8 cellular contexts compared by ENCODE assay signal in genomic region chr3:93979850-93980677, GRCh38. TPM values are rescaled to one million over a fixed set of nuclear protein-coding genes. Genes with fewer than 3 reads are reported as not detected.
DNase-seq lines count a peak whose midpoint lies in the region; ATAC-seq and TF ChIP-seq lines count a peak whose summit lies in the region.

Gene ARL13B, plus strand, starts transcription at chr3:93980155. Its CDS starts 269 bp downstream, at chr3:93980424.

- H3K9me3 Mint-ChIP-seq in type B pancreatic cell: no peaks in the 10 kb centered on the region

- H3K4me3 ChIP-seq in GM12875 (ENCODE audit: low read depth, low read length): peak within 1 kb of the TSS; percentile 91
- H3K4me3 ChIP-seq in trophoblast cell (ENCODE audit: low read depth, low read length): peak within 1 kb of the TSS; percentile 86

- no peak within 1 kb of the TSS for H2AK5ac ChIP-seq in trophoblast cell (ENCODE audit: low read length)

- H3K9ac ChIP-seq in trophoblast cell (ENCODE audit: low read length): peak within 1 kb of the TSS; percentile 79

- H3K27me3 Mint-ChIP-seq in type B pancreatic cell: peaks cover 4% of the 10 kb centered on the region

- no peaks in the 10 kb centered on the region for H3K27me3 ChIP-seq in trophoblast cell (ENCODE audit: insufficient read depth, low read length)

- H3K27ac Mint-ChIP-seq in type B pancreatic cell: peak within 1 kb of the TSS; percentile 85

- H3K4ac ChIP-seq in trophoblast cell (ENCODE audit: low read depth, low read length): no peak within 1 kb of the TSS

- intact Hi-C loops in cardiac septum (cut with DNase I): loop anchor here (10.0 kb wide), 1 partner anchor 85 kb away; the partner anchor contains the start of genes DHFR2 and NSUN3

- H3K36me3 Mint-ChIP-seq in type B pancreatic cell: no peaks in the 10 kb centered on the region

- no peaks in the 10 kb centered on the region for H3K36me3 ChIP-seq in trophoblast cell (ENCODE audit: control insufficient read depth in 1 of 2, insufficient read depth in 2 of 2, low read length in 2 of 2)

- peak; percentile 100 for ATAC-seq in HG02798 (IDR thresholded peaks at IDR 0.05; ENCODE audit: poor library complexity, unreplicated experiment)

- TF ChIP-seq CTCF in GM12875 (IDR thresholded peaks at IDR 0.05; ENCODE audit: borderline replicate concordance, insufficient read depth, low read depth, low read length): no peak
- no peak for TF ChIP-seq CTCF in type B pancreatic cell (conservative IDR thresholded peaks at IDR 0.05)

- H3K27ac ChIP-seq in adipose tissue (ENCODE audit: low read depth, low read length): peak within 1 kb of the TSS; percentile 83
- peak within 1 kb of the TSS; percentile 12 for H3K27ac ChIP-seq in trophoblast cell (ENCODE audit: low read depth, low read length)

- H2BK12ac ChIP-seq in trophoblast cell (ENCODE audit: low read length): no peak within 1 kb of the TSS

- no peak within 1 kb of the TSS for H4K91ac ChIP-seq in trophoblast cell (ENCODE audit: low read depth, low read length)

- H3K4me1 ChIP-seq in trophoblast cell (ENCODE audit: control insufficient read depth in 1 of 2, insufficient read depth in 2 of 2, low read length in 2 of 2): no peaks in the 10 kb centered on the region

- H3K4me1 Mint-ChIP-seq in type B pancreatic cell (ENCODE audit: unreplicated experiment): peaks cover 14% of the 10 kb centered on the region

- no peaks in the 10 kb centered on the region for H3K79me2 ChIP-seq in trophoblast cell (ENCODE audit: control insufficient read depth, insufficient read depth, low read length, poor library complexity)

- H3K4me2 ChIP-seq in trophoblast cell (ENCODE audit: low read length): peak within 1 kb of the TSS; percentile 77

- H3K14ac ChIP-seq in trophoblast cell (ENCODE audit: low read length): no peak within 1 kb of the TSS

- no peak within 1 kb of the TSS for H4K12ac ChIP-seq in trophoblast cell (ENCODE audit: low read depth, low read length)

- H3K79me1 ChIP-seq in trophoblast cell (ENCODE audit: low read length): no peaks in the 10 kb centered on the region

- H3K23ac ChIP-seq in trophoblast cell (ENCODE audit: low read length): no peak within 1 kb of the TSS

- H3K9me3 ChIP-seq in trophoblast cell (ENCODE audit: insufficient read depth, low read depth, low read length): no peaks in the 10 kb centered on the region

- no peak within 1 kb of the TSS for H3K18ac ChIP-seq in trophoblast cell (ENCODE audit: low read length)

- peak within 1 kb of the TSS; percentile 47 for H4K8ac ChIP-seq in trophoblast cell (ENCODE audit: low read depth, low read length)

- peak within 1 kb of the TSS; percentile 58 for H2AFZ ChIP-seq in trophoblast cell (ENCODE audit: insufficient read depth, low read length, poor library complexity)

- peak within 1 kb of the TSS; percentile 85 for H3K4me3 Mint-ChIP-seq in type B pancreatic cell

- DNase-seq in NCI-H1436 (lab: John Stamatoyannopoulos, UW): peak; percentile 100
- peak; percentile 92 for DNase-seq in T follicular helper cell (ENCODE audit: low read depth)
- DNase-seq in cardiac septum (ENCODE audit: low spot score): peak; percentile 99
- DNase-seq in trophoblast cell: peak; percentile 99
- DNase-seq in type B pancreatic cell (ENCODE audit: extremely low spot score, unreplicated experiment): peak; percentile 91

- WGBS in adipose tissue, 3 donors: 0% methylated on average over 65 to 66 of the region's 66 CpGs
- no CpG with 5 or more reads among the region's 66 CpGs for WGBS in trophoblast cell (ENCODE audit: extremely low coverage, insufficient coverage, insufficient read length)

- H2BK5ac ChIP-seq in trophoblast cell (ENCODE audit: low read depth, low read length, poor library complexity): no peak within 1 kb of the TSS

- no peak within 1 kb of the TSS for H2BK120ac ChIP-seq in trophoblast cell (ENCODE audit: insufficient read depth, low read length, poor library complexity)

RNA-seq across cellular contexts. Expression of gene ARL13B, which starts in this region (rescaled TPM):
- polyA plus RNA-seq in adipose tissue: 1 to 10 TPM; 2.1 to 6.4 (median 6.0) TPM
- total RNA-seq in cardiac septum (9.2 TPM), type B pancreatic cell (ENCODE audit: low replicate concordance) (7.0 and 12.8 TPM in 2 replicates)
- polyA plus RNA-seq in trophoblast cell (2013): 5.7 and 5.8 TPM in 2 replicates

Comparison
In these comparisons a context has a peak if more than half of its experiments do, and no peak if none do; other contexts are left out.
1. Peak in every context shown above with its lines: DNase-seq, ATAC-seq, H3K4me3 ChIP-seq and H3K27ac ChIP-seq.